17 cellular contexts compared by ENCODE assay signal in the genomic region with DNA sequence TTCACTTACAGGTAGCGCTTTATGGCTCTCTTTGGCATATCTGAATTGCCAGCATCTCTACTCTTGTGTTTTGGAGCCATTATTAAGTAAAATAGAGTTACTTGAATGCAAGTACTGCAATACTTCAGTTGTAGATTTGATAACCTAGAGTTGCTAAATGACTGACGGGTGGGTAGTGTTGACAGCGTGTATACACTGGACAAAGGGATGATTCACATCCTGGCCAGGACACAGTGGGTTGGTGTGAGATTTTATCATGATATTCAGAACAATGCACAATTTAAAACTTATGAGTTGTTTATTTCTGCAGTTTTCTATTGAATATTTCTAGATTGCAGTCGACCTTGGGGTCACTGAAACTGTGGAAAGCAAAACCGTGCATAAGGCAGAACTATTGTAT. TPM values are rescaled to one million over a fixed set of nuclear protein-coding genes. Genes with fewer than 3 reads are reported as not detected.
DNase-seq lines count a peak whose midpoint lies in the region; ATAC-seq, FAIRE-seq and TF ChIP-seq lines count a peak whose summit lies in the region.
"Had no signal": no experiment of that assay in that cellular context is flagged by ENCODE, and none has a peak within 500 bp of the region (broad histone marks: within the 10 kb centered on the region; RNA-seq: fewer than 3 reads in every experiment).

No MANE protein-coding gene starts in this region.

- no peak overlapping the region for H2AFZ ChIP-seq in GM12878 (ENCODE audit: control insufficient read depth, low read depth, low read length)
- H2AFZ ChIP-seq: parathyroid adenoma had no signal

- POLR2A ChIA-PET in GM12878 (lab: Charles Lee), result interaction anchor here (0.6 kb wide), 1 partner anchor 786 kb away, joined by 3 read pairs; no protein-coding TSS in a partner anchor

- DNase-seq in GM12878 (ENCODE audit: low read depth, low spot score) (no peak), natural killer cell (no peak), CD1c-positive myeloid dendritic cell (ENCODE audit: extremely low spot score) (no peak), GM19238 (ENCODE audit: insufficient read length, low spot score) (no peak), CD14-positive monocyte (ENCODE audit: low spot score) (no peak)
- DNase-seq: adrenal gland; Caco-2; effector memory CD8-positive, alpha-beta T cell; heart right ventricle; mesendoderm; NCI-H1436 treated with DMSO at 0.1 percent for 48 hours; stimulated activated CD4-positive, alpha-beta T cell treated with anti-CD3 and anti-CD28 coated beads, Interleukin-2, amount 100 ng/mL, for 48 hours; stomach had no signal

- H3K27me3 Mint-ChIP-seq in natural killer cell (ENCODE audit: low read depth in 2 of 2) (no peaks in the 10 kb centered on the region), CD14-positive monocyte (ENCODE audit: low read depth in 3 of 3) (peaks cover 0 to 3% (median 2%) of the 10 kb centered on the region in 3 donors)
- H3K27me3 Mint-ChIP-seq: effector memory CD8-positive, alpha-beta T cell had no signal

- H3K27ac ChIP-seq in KOPT-K1 (ENCODE audit: low read depth, low read length, poor library complexity, severe bottlenecking) (peak overlapping the region; percentile 86), GM12878 (ENCODE audit: control insufficient read depth, insufficient read depth) (no peak overlapping the region)
- H3K27ac ChIP-seq: heart right ventricle, parathyroid adenoma, stomach had no signal

- TF ChIP-seq EP300 in GM12878 (IDR thresholded peaks at IDR 0.05; ENCODE audit: borderline replicate concordance in 1 of 2, control insufficient read depth in 1 of 2, low read depth in 2 of 2, low read length in 2 of 2), result no peak

- peak; percentile 34 for ATAC-seq in GM18502 (IDR thresholded peaks at IDR 0.05; ENCODE audit: poor library complexity, unreplicated experiment)
- ATAC-seq in GM12878, result 0 out of 3 replicates have a peak, but pooled peaks have one; percentile 21
- ATAC-seq in natural killer cell, result peak; percentile 71 to 81 (median 80)
- ATAC-seq: effector memory CD8-positive, alpha-beta T cell had no signal

- no peaks in the 10 kb centered on the region for H3K9me3 ChIP-seq in KOPT-K1 (ENCODE audit: insufficient read depth, low read length, poor library complexity, severe bottlenecking)
- no peaks in the 10 kb centered on the region for H3K9me3 ChIP-seq in GM12878 (replicated peaks; ENCODE audit: control insufficient read depth, insufficient read depth, low read length)
- H3K9me3 ChIP-seq: adrenal gland, Caco-2, heart right ventricle, stomach had no signal

- intact Hi-C loops in GM12878 (cut with micrococcal nuclease; ENCODE audit: unreplicated experiment) (no loop called here), natural killer cell (cut with micrococcal nuclease) (no loop called here), CD14-positive monocyte (cut with micrococcal nuclease) (no loop called here)

- no peaks in the 10 kb centered on the region for H3K79me2 ChIP-seq in GM12878 (ENCODE audit: control insufficient read depth, insufficient read depth, low read length)
- H3K79me2 ChIP-seq: parathyroid adenoma had no signal

- RAD21 ChIA-PET in GM12878 (lab: Charles Lee; ENCODE audit: unreplicated experiment), result interaction anchor here (1.3 kb wide), 1 partner anchor 97 kb away, joined by 3 read pairs; no protein-coding TSS in a partner anchor

- no peaks in the 10 kb centered on the region for H3K9me3 Mint-ChIP-seq in natural killer cell
- H3K9me3 Mint-ChIP-seq in CD14-positive monocyte, result no peaks in the 10 kb centered on the region
- H3K9me3 Mint-ChIP-seq: effector memory CD8-positive, alpha-beta T cell; T-helper 1 cell treated with Interleukin-12 subunit alpha and Interleukin-12 subunit beta and Interleukin-4 antibody, amounts not matched to agents 30 μg/mL and 1 μg/mL, for 36 hours had no signal

- H4K20me1 ChIP-seq in GM12878 (ENCODE audit: control insufficient read depth, insufficient read depth), result no peaks in the 10 kb centered on the region

- peaks cover 6% of the 10 kb centered on the region for H3K4me1 ChIP-seq in GM12878 (ENCODE audit: control insufficient read depth, insufficient read depth, low read length)
- H3K4me1 ChIP-seq: Caco-2, parathyroid adenoma had no signal

- H3K4me1 Mint-ChIP-seq in natural killer cell, result peaks cover 9% of the 10 kb centered on the region in 2 donors
- H3K4me1 Mint-ChIP-seq in CD14-positive monocyte, result peaks cover 6% of the 10 kb centered on the region

- H3K4me3 ChIP-seq in GM12878, result no peak overlapping the region
- H3K4me3 ChIP-seq: adrenal gland, heart right ventricle, stomach had no signal

- no peak overlapping the region for H3K27ac Mint-ChIP-seq in natural killer cell
- no peak overlapping the region for H3K27ac Mint-ChIP-seq in CD14-positive monocyte
- H3K27ac Mint-ChIP-seq: effector memory CD8-positive, alpha-beta T cell; T-helper 1 cell treated with Interleukin-12 subunit alpha and Interleukin-12 subunit beta and Interleukin-4 antibody, amounts not matched to agents 30 μg/mL and 1 μg/mL, for 36 hours had no signal

- no peak for TF ChIP-seq RAD21 in GM12878 (IDR thresholded peaks at IDR 0.05; ENCODE audit: insufficient read depth, low read depth, low read length)

- TF ChIP-seq CTCF in GM12878 (IDR thresholded peaks at IDR 0.05 in 2 of 3, conservative IDR thresholded peaks at IDR 0.05 in 1 of 3; ENCODE audit: control insufficient read depth in 2 of 3, extremely low read depth in 1 of 3, insufficient read depth in 1 of 3, low read depth in 3 of 3, low read length in 3 of 3), result no peak
- TF ChIP-seq CTCF in natural killer cell (IDR thresholded peaks at IDR 0.05), result no peak
- TF ChIP-seq CTCF in CD14-positive monocyte (IDR thresholded peaks at IDR 0.05), result no peak

- in situ Hi-C loops in GM12878 (cut with MboI), result no loop called here

- BruUV-seq in GM12878 (replicated peaks; lab: Mats Ljungman, UMichigan), result no TSS peak

- SMC1A ChIA-PET in GM12878 (lab: Charles Lee; ENCODE audit: uncharacterized antibody, unreplicated experiment), result interaction anchor here (1.0 to 1.3 kb wide), 5 partner anchors 10 to 102 kb away, joined by 3 to 5 read pairs (median 3); no protein-coding TSS in a partner anchor

- H3K36me3 Mint-ChIP-seq in natural killer cell (no peaks in the 10 kb centered on the region), CD14-positive monocyte (no peaks in the 10 kb centered on the region)

- peaks cover 10% of the 10 kb centered on the region for H3K36me3 ChIP-seq in KOPT-K1 (ENCODE audit: insufficient read depth, low read length)
- no peaks in the 10 kb centered on the region; a peak in 1 of 4 replicates for H3K36me3 ChIP-seq in GM12878 (ENCODE audit: control insufficient read depth in 2 of 2, insufficient read depth in 2 of 2, low read length in 1 of 2)
- H3K36me3 ChIP-seq: adrenal gland had no signal

- FAIRE-seq in GM12878 (lab: Jason Lieb, UNC), result peak; percentile 31

- CTCF ChIA-PET in GM12878 (lab: Yijun Ruan, JAX), result interaction anchor here (0.9 to 18.3 kb wide), 3 partner anchors 10 to 97 kb away, joined by 3 to 564 read pairs (median 7); no protein-coding TSS in a partner anchor

- TF ChIP-seq POLR2A in GM12878 (IDR thresholded peaks at IDR 0.05; ENCODE audit: low read depth, low read length), result no peak

- H3K4me3 Mint-ChIP-seq in natural killer cell, result no peak overlapping the region
- no peak overlapping the region for H3K4me3 Mint-ChIP-seq in CD14-positive monocyte
- H3K4me3 Mint-ChIP-seq: effector memory CD8-positive, alpha-beta T cell; T-helper 1 cell treated with Interleukin-12 subunit alpha and Interleukin-12 subunit beta and Interleukin-4 antibody, amounts not matched to agents 30 μg/mL and 1 μg/mL, for 36 hours had no signal

- no peaks in the 10 kb centered on the region for H3K27me3 ChIP-seq in GM12878 (replicated peaks in 1 of 2; ENCODE audit: control insufficient read depth in 2 of 2, insufficient read depth in 2 of 2, low read length in 1 of 2)
- H3K27me3 ChIP-seq: adrenal gland, heart right ventricle, stomach had no signal

- H3K4me2 ChIP-seq in GM12878 (ENCODE audit: control insufficient read depth, insufficient read depth), result peak overlapping the region; percentile 43

- no peak overlapping the region for H3K9ac ChIP-seq in GM12878 (ENCODE audit: control insufficient read depth, insufficient read depth, low read length)
- H3K9ac ChIP-seq: parathyroid adenoma had no signal

- WGBS in GM12878 (ENCODE audit: insufficient coverage, insufficient replicate concordance, low lambda C conversion rate, missing lambda C conversion rate), result 72% methylated on average over 5 of the region's 5 CpGs

RNA-seq across cellular contexts. Expression of a gene that starts 44.5 kb away (rescaled TPM):
- total RNA-seq in GM12878 (2013; cell fraction: nucleolus; rRNA removed), result 30.8 and 31.5 TPM in 2 replicates
- 25.9 and 31.8 TPM in 2 replicates for total RNA-seq in GM12878 (2014; rRNA removed)
- 28.1 and 29.6 TPM in 2 replicates for total RNA-seq in GM12878 (2014; rRNA removed; fragmentation: Illumina TruSeq; extraction: Trizol)
- total RNA-seq in GM12878 (2021), result 35.0 and 37.0 TPM in 2 replicates
- polyA plus RNA-seq in GM12878 (2011; ENCODE audit: low read depth), result 4.9 TPM
- polyA plus RNA-seq in GM12878 (2011; rRNA removed), result 57.2 and 64.1 TPM in 2 replicates
- polyA plus RNA-seq in GM12878 (2011; cell fraction: cytosol; rRNA removed), result 23.3 and 30.2 TPM in 2 replicates
- polyA plus RNA-seq in GM12878 (2011; cell fraction: nucleus; rRNA removed), result 15.3 and 18.1 TPM in 2 replicates
- polyA plus RNA-seq in GM12878 (2012), result 13.1 and 13.9 TPM in 2 replicates
- 30.6 and 33.0 TPM in 2 replicates for polyA plus RNA-seq in GM12878 (2014; fragmentation: Illumina TruSeq; extraction: Trizol)
- polyA plus RNA-seq in GM12878 (2014; fragmentation: Nextera tagmentation; extraction: Ambion mirVana), result 10 to 100 TPM; 23.0 to 30.7 TPM
- 16.5 and 17.9 TPM in 2 replicates for polyA plus RNA-seq in GM12878 (2014; rRNA removed)
- polyA plus RNA-seq in GM12878 (2016; fragmentation: Nextera tagmentation; extraction: Ambion mirVana), result 10 to 100 TPM; 47.5 to 48.5 TPM
- 26.8 and 29.1 TPM in 2 replicates for polyA minus RNA-seq in GM12878 (2011; rRNA and poly(A)+ RNA removed)
- polyA minus RNA-seq in GM12878 (2011; cell fraction: cytosol; rRNA and poly(A)+ RNA removed), result 15.2 and 20.9 TPM in 2 replicates
- polyA minus RNA-seq in GM12878 (2011; cell fraction: nucleus; rRNA and poly(A)+ RNA removed), result 19.3 and 32.3 TPM in 2 replicates
- total RNA-seq in natural killer cell, result 1 to 10 TPM; 2.6 to 9.6 (median 3.6) TPM
- not detected for polyA plus RNA-seq in CD14-positive monocyte

Comparison
In these comparisons a context has a peak if more than half of its experiments do, and no peak if none do; other contexts are left out.
1. ATAC-seq: peak in every context shown above with its lines; median percentile 80 in natural killer cell; 34 in GM18502; 21 in GM12878.